Comparison of ENCODE assay signal across 11 cellular contexts in genomic region chr10:52213511-52213831, GRCh38.
DNase-seq lines count a peak whose midpoint lies in the region; ATAC-seq, FAIRE-seq and TF ChIP-seq lines count a peak whose summit lies in the region.
"Had no signal": no experiment of that assay in that cellular context is flagged by ENCODE, and none has a peak within 500 bp of the region (broad histone marks: within the 10 kb centered on the region; RNA-seq: fewer than 3 reads in every experiment).

No MANE protein-coding gene starts in this region.

- H3K9ac ChIP-seq in K562 (ENCODE audit: insufficient read depth in 1 of 2, low read depth in 2 of 2, low read length in 2 of 2), result no peak overlapping the region
- H3K9ac ChIP-seq in iPS-18a (ENCODE audit: low read length), result no peak overlapping the region

- H3K36me3 ChIP-seq in K562 (ENCODE audit: control insufficient read depth, insufficient read depth, low read length), result no peaks in the 10 kb centered on the region
- H3K36me3 ChIP-seq in iPS-18a (ENCODE audit: control insufficient read depth, low read depth, low read length), result no peaks in the 10 kb centered on the region
- no peaks in the 10 kb centered on the region for H3K36me3 ChIP-seq in uterus
- H3K36me3 ChIP-seq: SJSA1, thyroid gland had no signal

- H3K79me2 ChIP-seq in K562 (ENCODE audit: control insufficient read depth, insufficient read depth, low read length), result no peaks in the 10 kb centered on the region

- no peak overlapping the region for H2AFZ ChIP-seq in K562 (ENCODE audit: low read depth, low read length)

- H3K36me3 Mint-ChIP-seq in activated CD4-positive, alpha-beta T cell treated with anti-CD3 and anti-CD28 coated beads, Interleukin-2, amount 10 ng/mL, durations not matched to agents 7 days and 5 days (ENCODE audit: low read depth), result no peaks in the 10 kb centered on the region
- H3K36me3 Mint-ChIP-seq: natural killer cell treated with Interleukin-12 subunit alpha and Interleukin-12 subunit beta and Interleukin-15 and Interleukin-18, amount 100 ng/mL, for 72 hours had no signal

- FAIRE-seq in K562 (lab: Jason Lieb, UNC), result no peak

- TF ChIP-seq POLR2A in K562 (conservative IDR thresholded peaks at IDR 0.05), result no peak
- TF ChIP-seq POLR2A in uterus (IDR thresholded peaks at IDR 0.05), result no peak

- no peak overlapping the region for H3K27ac Mint-ChIP-seq in activated CD4-positive, alpha-beta T cell treated with anti-CD3 and anti-CD28 coated beads, Interleukin-2, amount 10 ng/mL, durations not matched to agents 7 days and 5 days
- H3K27ac Mint-ChIP-seq: natural killer cell treated with Interleukin-12 subunit alpha and Interleukin-12 subunit beta and Interleukin-15 and Interleukin-18, amount 100 ng/mL, for 72 hours had no signal

- in situ Hi-C loops in K562 (cut with MboI), result loop anchor here (25.0 kb wide), 1 partner anchor 1201 kb away; no protein-coding TSS in a partner anchor

- H3K9me3 ChIP-seq in K562 (replicated peaks; ENCODE audit: control insufficient read depth, insufficient read depth, low read depth, low read length) (no peaks in the 10 kb centered on the region), iPS-18a (ENCODE audit: control insufficient read depth, low read depth, low read length) (no peaks in the 10 kb centered on the region), uterus (no peaks in the 10 kb centered on the region)
- H3K9me3 ChIP-seq: SJSA1, thyroid gland had no signal

- ATAC-seq in K562, result no peak
- ATAC-seq in HG03442 (IDR thresholded peaks at IDR 0.05; ENCODE audit: unreplicated experiment), result no peak
- ATAC-seq: natural killer cell treated with Interleukin-12 subunit alpha and Interleukin-12 subunit beta and Interleukin-15 and Interleukin-18, amount 100 ng/mL, for 72 hours had no signal

- no peaks in the 10 kb centered on the region for H3K27me3 ChIP-seq in K562 (ENCODE audit: control insufficient read depth in 2 of 2, insufficient read depth in 2 of 2, low read length in 2 of 2)
- no peaks in the 10 kb centered on the region for H3K27me3 ChIP-seq in iPS-18a (ENCODE audit: control insufficient read depth, insufficient read depth, low read length)
- no peaks in the 10 kb centered on the region for H3K27me3 ChIP-seq in uterus
- H3K27me3 ChIP-seq: SJSA1, thyroid gland had no signal

- BruUV-seq in K562 (replicated peaks; lab: Mats Ljungman, UMichigan), result no TSS peak

- intact Hi-C loops in K562 (cut with micrococcal nuclease), result loop anchor here (10.0 kb wide), 1 partner anchor 1419 kb away; no protein-coding TSS in a partner anchor
- intact Hi-C loops in uterus (cut with DNase I; ENCODE audit: low total_unique reads), result no loop called here

- H3K27ac ChIP-seq in K562 (ENCODE audit: extremely low read depth, low read depth, low read length), result no peak overlapping the region
- peak overlapping the region; percentile 63 for H3K27ac ChIP-seq in iPS-18a (ENCODE audit: low read length)
- H3K27ac ChIP-seq in uterus, result no peak overlapping the region
- H3K27ac ChIP-seq: SJSA1, thyroid gland had no signal

- H4K20me1 ChIP-seq in K562 (replicated peaks; ENCODE audit: control insufficient read depth, insufficient read depth, low read length), result no peaks in the 10 kb centered on the region

- TF ChIP-seq CTCF in K562 (IDR thresholded peaks at IDR 0.05 in 2 of 3, conservative IDR thresholded peaks at IDR 0.05 in 1 of 3; ENCODE audit: insufficient read depth in 2 of 3, low read depth in 1 of 3, low read length in 3 of 3) (no peak), uterus (IDR thresholded peaks at IDR 0.05) (no peak)

- no peak for TF ChIP-seq EP300 in K562 (IDR thresholded peaks at IDR 0.05; ENCODE audit: low read length)

- CTCF ChIA-PET in K562 (lab: Yijun Ruan, JAX; ENCODE audit: low intra/inter-chr PET ratio), result no interaction called here
- CTCF ChIA-PET in activated CD4-positive, alpha-beta T cell treated with anti-CD3 and anti-CD28 coated beads, Interleukin-2, amount 10 ng/mL, durations not matched to agents 7 days and 5 days (lab: Charles Lee), result no interaction called here

- no peaks in the 10 kb centered on the region for H3K27me3 Mint-ChIP-seq in activated CD4-positive, alpha-beta T cell treated with anti-CD3 and anti-CD28 coated beads, Interleukin-2, amount 10 ng/mL, durations not matched to agents 7 days and 5 days
- H3K27me3 Mint-ChIP-seq: natural killer cell treated with Interleukin-12 subunit alpha and Interleukin-12 subunit beta and Interleukin-15 and Interleukin-18, amount 100 ng/mL, for 72 hours had no signal

- no peaks in the 10 kb centered on the region for H3K9me3 Mint-ChIP-seq in activated CD4-positive, alpha-beta T cell treated with anti-CD3 and anti-CD28 coated beads, Interleukin-2, amount 10 ng/mL, durations not matched to agents 7 days and 5 days
- H3K9me3 Mint-ChIP-seq: natural killer cell treated with Interleukin-12 subunit alpha and Interleukin-12 subunit beta and Interleukin-15 and Interleukin-18, amount 100 ng/mL, for 72 hours had no signal

- no peak overlapping the region for H3K4me3 ChIP-seq in K562
- H3K4me3 ChIP-seq in iPS-18a (ENCODE audit: low read length), result peak overlapping the region; percentile 14
- no peak overlapping the region for H3K4me3 ChIP-seq in skeletal muscle cell (ENCODE audit: low read depth, low read length)
- no peak overlapping the region for H3K4me3 ChIP-seq in uterus
- H3K4me3 ChIP-seq: SJSA1, thyroid gland had no signal

- H3K4me1 Mint-ChIP-seq in activated CD4-positive, alpha-beta T cell treated with anti-CD3 and anti-CD28 coated beads, Interleukin-2, amount 10 ng/mL, durations not matched to agents 7 days and 5 days, result no peaks in the 10 kb centered on the region

- no peak for TF ChIP-seq RAD21 in K562 (CRISPR knock-in tag; conservative IDR thresholded peaks at IDR 0.05 in 1 of 2, IDR thresholded peaks at IDR 0.05 in 1 of 2)

- no peak overlapping the region for H3K4me2 ChIP-seq in K562 (ENCODE audit: insufficient read depth, low read length)

- H3K4me1 ChIP-seq in K562 (replicated peaks in 1 of 2; ENCODE audit: control insufficient read depth in 2 of 2, insufficient read depth in 2 of 2, low read length in 2 of 2) (no peaks in the 10 kb centered on the region), iPS-18a (ENCODE audit: control insufficient read depth, low read depth, low read length) (peaks cover 33% of the 10 kb centered on the region), uterus (no peaks in the 10 kb centered on the region)
- H3K4me1 ChIP-seq: SJSA1, thyroid gland had no signal

- DNase-seq in HT-29 (ENCODE audit: low spot score) (peak; percentile 29), K562 (ENCODE audit: extremely low read depth in 1 of 4, low spot score in 3 of 4) (no peak), skeletal muscle cell (ENCODE audit: low read depth) (peak; percentile 56), uterus (no peak)
- no peak for DNase-seq in activated CD4-positive, alpha-beta T cell treated with anti-CD3 and anti-CD28 coated beads, Interleukin-2, amount 10 ng/mL, durations not matched to agents 7 days and 5 days
- DNase-seq: NCI-H2107, thyroid gland had no signal

- H3K4me3 Mint-ChIP-seq in activated CD4-positive, alpha-beta T cell treated with anti-CD3 and anti-CD28 coated beads, Interleukin-2, amount 10 ng/mL, durations not matched to agents 7 days and 5 days, result no peak overlapping the region
- H3K4me3 Mint-ChIP-seq: natural killer cell treated with Interleukin-12 subunit alpha and Interleukin-12 subunit beta and Interleukin-15 and Interleukin-18, amount 100 ng/mL, for 72 hours had no signal

- POLR2A ChIA-PET in K562 (lab: Yijun Ruan, JAX), result no interaction called here
- POLR2A ChIA-PET in activated CD4-positive, alpha-beta T cell treated with anti-CD3 and anti-CD28 coated beads, Interleukin-2, amount 10 ng/mL, durations not matched to agents 7 days and 5 days (lab: Charles Lee), result no interaction called here

- no peaks in the 10 kb centered on the region for H3K9me1 ChIP-seq in K562 (ENCODE audit: control insufficient read depth, insufficient read depth, low read length)

- 0% methylated on average over 1 of the region's 1 CpG for WGBS in K562 (ENCODE audit: insufficient coverage, low coverage, missing lambda C conversion rate)

TF ChIP-seq in K562, 482 proteins besides CTCF, POLR2A, EP300 and RAD21:
- TF ChIP-seq ZFX (CRISPR knock-in tag; IDR thresholded peaks at IDR 0.05) (no peak), ATF1 (CRISPR knock-in tag; IDR thresholded peaks at IDR 0.05) (no peak), ATF1 (tag; IDR thresholded peaks at IDR 0.05) (0 out of 2 replicates have a peak, but pooled peaks have one; percentile 1), MAFK (IDR thresholded peaks at IDR 0.05; ENCODE audit: low read length) (no peak)

Comparison
In these comparisons a context has a peak if more than half of its experiments do, and no peak if none do; other contexts are left out.
1. DNase-seq: peak in HT-29 (single experiment) and skeletal muscle cell (single experiment); none in K562 (0 of 4), activated CD4-positive, alpha-beta T cell treated with anti-CD3 and anti-CD28 coated beads, Interleukin-2, amount 10 ng/mL, durations not matched to agents 7 days and 5 days (single experiment) and uterus (0 of 2).